Comparison of ENCODE assay signal across 19 cellular contexts in the genomic region with DNA sequence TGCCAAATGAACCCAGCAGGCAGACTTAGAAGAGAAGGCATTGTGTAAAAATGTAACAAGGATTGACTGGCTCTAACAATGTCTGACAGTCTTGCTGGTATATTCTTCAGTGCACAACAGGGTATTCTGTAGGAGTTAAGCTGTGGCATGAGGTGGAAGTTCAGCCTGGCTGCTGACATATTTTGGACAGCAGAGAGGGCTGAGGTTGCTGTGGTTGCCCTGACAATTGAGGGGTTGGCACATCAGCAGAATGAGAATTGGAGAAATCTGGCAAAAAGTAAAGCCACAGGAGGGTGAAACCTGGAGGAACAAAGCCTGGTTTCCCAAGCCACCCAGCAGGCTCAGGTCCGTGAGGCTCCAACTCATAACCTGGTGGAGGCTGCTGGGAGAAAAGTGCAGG.
A peak's percentile ranks its signal among the peaks of the same experiment; 100 is the strongest.
DNase-seq lines count a peak whose midpoint lies in the region; ATAC-seq, FAIRE-seq and TF ChIP-seq lines count a peak whose summit lies in the region.
"Had no signal": no experiment of that assay in that cellular context is flagged by ENCODE, and none has a peak within 500 bp of the region (broad histone marks: within the 10 kb centered on the region; RNA-seq: fewer than 3 reads in every experiment).

No MANE protein-coding gene starts in this region.

- FAIRE-seq in bronchial epithelial cell (lab: Jason Lieb, UNC): peak; percentile 13
- FAIRE-seq: A204.1, D721Med, GM12892, GM19239 had no signal

- H3K27ac Mint-ChIP-seq in nephron: peak overlapping the region in 2 of 3 experiments; percentile 28 to 38
- H3K27ac Mint-ChIP-seq: CD8-positive, alpha-beta T cell; HFFc6 had no signal

- intact Hi-C loops in lower lobe of right lung (cut with DNase I): no loop called here

- H3K36me3 Mint-ChIP-seq in nephron (ENCODE audit: low read depth): no peaks in the 10 kb centered on the region
- H3K36me3 Mint-ChIP-seq: CD8-positive, alpha-beta T cell had no signal

- no peak for TF ChIP-seq CTCF in bronchial epithelial cell (IDR thresholded peaks at IDR 0.05; ENCODE audit: insufficient read depth, low read length, severe bottlenecking)
- TF ChIP-seq CTCF in nephron (IDR thresholded peaks at IDR 0.05; ENCODE audit: unreplicated experiment in 3 of 3): no peak
- TF ChIP-seq CTCF in lower lobe of right lung (IDR thresholded peaks at IDR 0.05): no peak

- H3K9me3 Mint-ChIP-seq in nephron: no peaks in the 10 kb centered on the region
- H3K9me3 Mint-ChIP-seq: CD8-positive, alpha-beta T cell; HFFc6 had no signal

- no peak overlapping the region for H3K27ac ChIP-seq in lower lobe of right lung

- no peaks in the 10 kb centered on the region for H3K9me3 ChIP-seq in lower lobe of right lung
- H3K9me3 ChIP-seq: BE2C had no signal

- H3K4me1 ChIP-seq in lower lobe of right lung: no peaks in the 10 kb centered on the region

- peaks cover 6% of the 10 kb centered on the region for H3K27me3 Mint-ChIP-seq in nephron (ENCODE audit: low read depth)

- no peak overlapping the region for H3K4me3 Mint-ChIP-seq in nephron
- H3K4me3 Mint-ChIP-seq: CD8-positive, alpha-beta T cell; HFFc6 had no signal

- H3K4me3 ChIP-seq in bronchial epithelial cell (ENCODE audit: low read depth, low read length) (no peak overlapping the region), lower lobe of right lung (no peak overlapping the region)

- DNase-seq in M059J (ENCODE audit: low read depth) (peak; percentile 44), RPMI7951 (ENCODE audit: low read depth) (peak; percentile 30), bronchial epithelial cell (ENCODE audit: low read depth) (no peak), RKO (ENCODE audit: low spot score) (no peak), lower lobe of right lung (no peak)
- DNase-seq in stimulated activated CD4-positive, alpha-beta T cell treated with anti-CD3 and anti-CD28 coated beads, Interleukin-1b, Interleukin-23, amount 100 ng/mL, for 48 hours: no peak
- DNase-seq: BE2C; CD8-positive, alpha-beta T cell; COR-L47; DND-41; GDM1; HCEC 1CT; HFFc6 had no signal

- no peaks in the 10 kb centered on the region for H3K27me3 ChIP-seq in bronchial epithelial cell (ENCODE audit: control insufficient read depth, insufficient read depth, low read length)
- no peaks in the 10 kb centered on the region for H3K27me3 ChIP-seq in lower lobe of right lung (ENCODE audit: low read depth)
- H3K27me3 ChIP-seq: BE2C had no signal

- ATAC-seq in GM21381 (IDR thresholded peaks at IDR 0.05; ENCODE audit: unreplicated experiment) (no peak), lower lobe of right lung (no peak)
- ATAC-seq: CD8-positive, alpha-beta T cell had no signal

- H3K36me3 ChIP-seq in bronchial epithelial cell (ENCODE audit: control insufficient read depth, insufficient read depth, low read length) (no peaks in the 10 kb centered on the region), lower lobe of right lung (no peaks in the 10 kb centered on the region)
- H3K36me3 ChIP-seq: BE2C had no signal

- H3K4me1 Mint-ChIP-seq in nephron: peaks cover 51% of the 10 kb centered on the region

Comparison
In these comparisons a context has a peak if more than half of its experiments do, and no peak if none do; other contexts are left out.
1. DNase-seq: peak in M059J (single experiment) and RPMI7951 (single experiment); none in bronchial epithelial cell (single experiment), RKO (single experiment), stimulated activated CD4-positive, alpha-beta T cell treated with anti-CD3 and anti-CD28 coated beads, Interleukin-1b, Interleukin-23, amount 100 ng/mL, for 48 hours (single experiment) and lower lobe of right lung (single experiment).